Comparison of ENCODE assay signal across 2 cellular contexts in the genomic region with DNA sequence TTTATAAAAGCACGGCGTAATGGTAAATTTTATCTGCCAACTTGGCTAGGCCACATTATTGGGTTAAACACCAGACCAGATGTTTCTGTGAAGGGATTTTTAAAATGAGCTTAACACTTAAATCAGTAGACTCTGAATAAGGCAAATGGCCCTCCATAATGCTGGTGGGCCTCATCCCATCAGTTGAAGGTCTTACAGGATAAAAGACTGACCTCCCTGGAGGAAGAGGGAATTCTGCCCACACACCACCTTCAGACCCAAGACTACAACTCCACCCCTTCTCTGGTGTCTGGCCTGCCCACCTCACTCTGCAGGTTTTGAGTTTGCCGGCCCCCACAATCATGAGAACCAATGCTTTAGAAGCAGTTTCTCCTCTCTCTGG.
TF ChIP-seq lines count a peak whose summit lies in the region.

No MANE protein-coding gene starts in this region.

TF ChIP-seq in GM23338, 12 proteins besides CTCF, POLR2A, EP300 and RAD21:
- TF ChIP-seq, protein P1, sequence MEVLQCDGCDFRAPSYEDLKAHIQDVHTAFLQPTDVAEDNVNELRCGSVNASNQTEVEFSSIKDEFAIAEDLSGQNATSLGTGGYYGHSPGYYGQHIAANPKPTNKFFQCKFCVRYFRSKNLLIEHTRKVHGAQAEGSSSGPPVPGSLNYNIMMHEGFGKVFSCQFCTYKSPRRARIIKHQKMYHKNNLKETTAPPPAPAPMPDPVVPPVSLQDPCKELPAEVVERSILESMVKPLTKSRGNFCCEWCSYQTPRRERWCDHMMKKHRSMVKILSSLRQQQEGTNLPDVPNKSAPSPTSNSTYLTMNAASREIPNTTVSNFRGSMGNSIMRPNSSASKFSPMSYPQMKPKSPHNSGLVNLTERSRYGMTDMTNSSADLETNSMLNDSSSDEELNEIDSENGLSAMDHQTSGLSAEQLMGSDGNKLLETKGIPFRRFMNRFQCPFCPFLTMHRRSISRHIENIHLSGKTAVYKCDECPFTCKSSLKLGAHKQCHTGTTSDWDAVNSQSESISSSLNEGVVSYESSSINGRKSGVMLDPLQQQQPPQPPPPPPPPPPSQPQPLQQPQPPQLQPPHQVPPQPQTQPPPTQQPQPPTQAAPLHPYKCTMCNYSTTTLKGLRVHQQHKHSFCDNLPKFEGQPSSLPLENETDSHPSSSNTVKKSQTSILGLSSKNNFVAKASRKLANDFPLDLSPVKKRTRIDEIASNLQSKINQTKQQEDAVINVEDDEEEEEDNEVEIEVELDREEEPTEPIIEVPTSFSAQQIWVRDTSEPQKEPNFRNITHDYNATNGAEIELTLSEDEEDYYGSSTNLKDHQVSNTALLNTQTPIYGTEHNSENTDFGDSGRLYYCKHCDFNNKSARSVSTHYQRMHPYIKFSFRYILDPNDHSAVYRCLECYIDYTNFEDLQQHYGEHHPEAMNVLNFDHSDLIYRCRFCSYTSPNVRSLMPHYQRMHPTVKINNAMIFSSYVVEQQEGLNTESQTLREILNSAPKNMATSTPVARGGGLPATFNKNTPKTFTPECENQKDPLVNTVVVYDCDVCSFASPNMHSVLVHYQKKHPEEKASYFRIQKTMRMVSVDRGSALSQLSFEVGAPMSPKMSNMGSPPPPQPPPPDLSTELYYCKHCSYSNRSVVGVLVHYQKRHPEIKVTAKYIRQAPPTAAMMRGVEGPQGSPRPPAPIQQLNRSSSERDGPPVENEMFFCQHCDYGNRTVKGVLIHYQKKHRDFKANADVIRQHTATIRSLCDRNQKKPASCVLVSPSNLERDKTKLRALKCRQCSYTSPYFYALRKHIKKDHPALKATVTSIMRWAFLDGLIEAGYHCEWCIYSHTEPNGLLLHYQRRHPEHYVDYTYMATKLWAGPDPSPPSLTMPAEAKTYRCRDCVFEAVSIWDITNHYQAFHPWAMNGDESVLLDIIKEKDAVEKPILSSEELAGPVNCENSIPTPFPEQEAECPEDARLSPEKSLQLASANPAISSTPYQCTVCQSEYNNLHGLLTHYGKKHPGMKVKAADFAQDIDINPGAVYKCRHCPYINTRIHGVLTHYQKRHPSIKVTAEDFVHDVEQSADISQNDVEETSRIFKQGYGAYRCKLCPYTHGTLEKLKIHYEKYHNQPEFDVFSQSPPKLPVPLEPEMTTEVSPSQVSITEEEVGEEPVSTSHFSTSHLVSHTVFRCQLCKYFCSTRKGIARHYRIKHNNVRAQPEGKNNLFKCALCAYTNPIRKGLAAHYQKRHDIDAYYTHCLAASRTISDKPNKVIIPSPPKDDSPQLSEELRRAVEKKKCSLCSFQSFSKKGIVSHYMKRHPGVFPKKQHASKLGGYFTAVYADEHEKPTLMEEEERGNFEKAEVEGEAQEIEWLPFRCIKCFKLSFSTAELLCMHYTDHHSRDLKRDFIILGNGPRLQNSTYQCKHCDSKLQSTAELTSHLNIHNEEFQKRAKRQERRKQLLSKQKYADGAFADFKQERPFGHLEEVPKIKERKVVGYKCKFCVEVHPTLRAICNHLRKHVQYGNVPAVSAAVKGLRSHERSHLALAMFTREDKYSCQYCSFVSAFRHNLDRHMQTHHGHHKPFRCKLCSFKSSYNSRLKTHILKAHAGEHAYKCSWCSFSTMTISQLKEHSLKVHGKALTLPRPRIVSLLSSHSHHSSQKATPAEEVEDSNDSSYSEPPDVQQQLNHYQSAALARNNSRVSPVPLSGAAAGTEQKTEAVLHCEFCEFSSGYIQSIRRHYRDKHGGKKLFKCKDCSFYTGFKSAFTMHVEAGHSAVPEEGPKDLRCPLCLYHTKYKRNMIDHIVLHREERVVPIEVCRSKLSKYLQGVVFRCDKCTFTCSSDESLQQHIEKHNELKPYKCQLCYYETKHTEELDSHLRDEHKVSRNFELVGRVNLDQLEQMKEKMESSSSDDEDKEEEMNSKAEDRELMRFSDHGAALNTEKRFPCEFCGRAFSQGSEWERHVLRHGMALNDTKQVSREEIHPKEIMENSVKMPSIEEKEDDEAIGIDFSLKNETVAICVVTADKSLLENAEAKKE (CRISPR knock-in tag; IDR thresholded peaks at IDR 0.05), result no peak
- no peak for TF ChIP-seq REST (IDR thresholded peaks at IDR 0.05; ENCODE audit: unreplicated experiment)
- TF ChIP-seq EZH2phosphoT487 (IDR thresholded peaks at IDR 0.05; ENCODE audit: unreplicated experiment), result no peak
- TF ChIP-seq, protein P2, sequence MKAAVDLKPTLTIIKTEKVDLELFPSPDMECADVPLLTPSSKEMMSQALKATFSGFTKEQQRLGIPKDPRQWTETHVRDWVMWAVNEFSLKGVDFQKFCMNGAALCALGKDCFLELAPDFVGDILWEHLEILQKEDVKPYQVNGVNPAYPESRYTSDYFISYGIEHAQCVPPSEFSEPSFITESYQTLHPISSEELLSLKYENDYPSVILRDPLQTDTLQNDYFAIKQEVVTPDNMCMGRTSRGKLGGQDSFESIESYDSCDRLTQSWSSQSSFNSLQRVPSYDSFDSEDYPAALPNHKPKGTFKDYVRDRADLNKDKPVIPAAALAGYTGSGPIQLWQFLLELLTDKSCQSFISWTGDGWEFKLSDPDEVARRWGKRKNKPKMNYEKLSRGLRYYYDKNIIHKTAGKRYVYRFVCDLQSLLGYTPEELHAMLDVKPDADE (IDR thresholded peaks at IDR 0.05), result no peak
- TF ChIP-seq EZH2 (IDR thresholded peaks at IDR 0.05; ENCODE audit: low read depth, unreplicated experiment), result no peak
- no peak for TF ChIP-seq STAT1 (IDR thresholded peaks at IDR 0.05; ENCODE audit: unreplicated experiment)
- TF ChIP-seq JUNB (IDR thresholded peaks at IDR 0.05; ENCODE audit: unreplicated experiment), result no peak
- TF ChIP-seq ZNF114 (CRISPR knock-in tag; IDR thresholded peaks at IDR 0.05), result no peak
- no peak for TF ChIP-seq NANOG (IDR thresholded peaks at IDR 0.05; ENCODE audit: borderline replicate concordance)
TF ChIP-seq in GM23338: peak in this region for 0.

TF ChIP-seq in IMR-90, 13 proteins besides CTCF, POLR2A, EP300 and RAD21:
- TF ChIP-seq MAZ (IDR thresholded peaks at IDR 0.05; ENCODE audit: borderline replicate concordance, low read depth, low read length) (no peak), SMC3 (IDR thresholded peaks at IDR 0.05; ENCODE audit: low read depth, low read length) (no peak), MAFK (IDR thresholded peaks at IDR 0.05; ENCODE audit: low read depth, low read length) (no peak), CHD1 (IDR thresholded peaks at IDR 0.05; ENCODE audit: low read depth, low read length) (no peak), FOS (IDR thresholded peaks at IDR 0.05; ENCODE audit: low read depth, low read length) (no peak), RFX5 (IDR thresholded peaks at IDR 0.05; ENCODE audit: low read depth, low read length) (no peak), USF2 (IDR thresholded peaks at IDR 0.05; ENCODE audit: low read depth, low read length) (no peak), RCOR1 (IDR thresholded peaks at IDR 0.05; ENCODE audit: insufficient replicate concordance, low read length) (no peak), MXI1 (IDR thresholded peaks at IDR 0.05; ENCODE audit: borderline replicate concordance, low read depth, low read length) (no peak), ELK1 (IDR thresholded peaks at IDR 0.05; ENCODE audit: borderline replicate concordance, low read depth, low read length) (no peak), BHLHE40 (IDR thresholded peaks at IDR 0.05; ENCODE audit: low read depth, low read length) (no peak), CEBPB (IDR thresholded peaks at IDR 0.05; ENCODE audit: low read depth, low read length) (no peak)
